8 cellular contexts compared by ENCODE assay signal in the genomic region with DNA sequence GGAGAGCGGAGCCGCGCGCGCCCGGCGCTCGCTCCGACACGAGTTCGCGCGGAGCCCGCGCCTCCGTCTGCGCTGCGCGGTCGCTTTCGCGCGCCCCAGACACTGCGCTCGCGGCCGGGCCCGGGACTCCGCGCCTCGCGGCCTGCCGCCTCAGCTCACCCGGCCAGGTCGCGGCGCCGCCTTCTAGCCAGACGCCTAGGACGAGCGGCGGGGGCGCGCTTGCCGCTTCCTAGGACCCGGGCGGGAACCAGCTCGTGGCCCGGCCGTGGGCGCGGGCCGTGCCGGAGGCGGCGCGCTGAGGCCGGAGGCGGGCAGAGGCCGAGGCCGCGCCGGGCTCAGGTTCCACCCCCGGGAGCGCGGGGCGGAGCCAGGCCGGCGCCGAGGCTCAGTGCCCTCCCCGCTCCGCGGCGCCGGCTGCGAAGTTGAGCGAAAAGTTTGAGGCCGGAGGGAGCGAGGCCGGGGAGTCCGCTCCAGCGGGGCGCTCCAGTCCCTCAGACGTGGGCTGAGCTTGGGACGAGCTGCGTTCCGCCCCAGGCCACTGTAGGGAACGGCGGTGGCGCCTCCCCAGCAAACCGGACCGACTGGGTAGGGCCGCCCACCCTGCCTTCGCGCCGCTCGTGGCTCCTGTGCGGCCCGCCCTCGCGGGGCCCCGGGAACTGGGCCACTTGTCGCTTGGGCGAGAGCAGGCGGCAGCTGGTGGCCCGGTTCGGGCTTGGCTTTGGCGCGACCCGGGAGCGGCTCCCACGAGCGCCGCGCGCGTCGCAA. TPM values are rescaled to one million over a fixed set of nuclear protein-coding genes. Genes with fewer than 3 reads are reported as not detected.
DNase-seq lines count a peak whose midpoint lies in the region; ATAC-seq, FAIRE-seq and TF ChIP-seq lines count a peak whose summit lies in the region.

A gene with protein sequence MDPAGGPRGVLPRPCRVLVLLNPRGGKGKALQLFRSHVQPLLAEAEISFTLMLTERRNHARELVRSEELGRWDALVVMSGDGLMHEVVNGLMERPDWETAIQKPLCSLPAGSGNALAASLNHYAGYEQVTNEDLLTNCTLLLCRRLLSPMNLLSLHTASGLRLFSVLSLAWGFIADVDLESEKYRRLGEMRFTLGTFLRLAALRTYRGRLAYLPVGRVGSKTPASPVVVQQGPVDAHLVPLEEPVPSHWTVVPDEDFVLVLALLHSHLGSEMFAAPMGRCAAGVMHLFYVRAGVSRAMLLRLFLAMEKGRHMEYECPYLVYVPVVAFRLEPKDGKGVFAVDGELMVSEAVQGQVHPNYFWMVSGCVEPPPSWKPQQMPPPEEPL (plus strand): TSS at position 388 of the 765 bp plus-strand sequence. CDS start 1,036 bp downstream, outside the sequence.

- H4K20me1 ChIP-seq in osteoblast (ENCODE audit: insufficient read depth, low read length), result peaks cover 30% of the 10 kb centered on the region

- H2AFZ ChIP-seq in osteoblast (ENCODE audit: low read length), result peak within 1 kb of the TSS; percentile 56

- peaks cover 36% of the 10 kb centered on the region for H3K79me2 ChIP-seq in osteoblast (ENCODE audit: insufficient read depth, low read length)

- H3K27ac ChIP-seq in Peyer's patch (peak within 1 kb of the TSS; percentile 60 to 79 (median 72)), osteoblast (ENCODE audit: low read depth, low read length) (peak within 1 kb of the TSS; percentile 97), tibial nerve (peak within 1 kb of the TSS; percentile 21 to 95 (median 84))

- TF ChIP-seq EP300 in tibial nerve (IDR thresholded peaks at IDR 0.05), result peak in 1 of 2 donors; percentile 58

- H3K9me3 ChIP-seq in Peyer's patch (no peaks in the 10 kb centered on the region), osteoblast (ENCODE audit: low read depth, low read length) (no peaks in the 10 kb centered on the region), tibial nerve (no peaks in the 10 kb centered on the region)

- H3K4me1 ChIP-seq in Peyer's patch (peaks cover 3 to 41% (median 20%) of the 10 kb centered on the region in 4 donors), osteoblast (ENCODE audit: insufficient read depth, low read length) (peaks cover 35% of the 10 kb centered on the region), tibial nerve (peaks cover 0 to 72% (median 29%) of the 10 kb centered on the region in 4 donors)

- H3K36me3 ChIP-seq in Peyer's patch (no peaks in the 10 kb centered on the region), osteoblast (ENCODE audit: insufficient read depth, low read length) (peaks cover 21% of the 10 kb centered on the region), tibial nerve (peaks cover 0 to 24% (median 0%) of the 10 kb centered on the region in 3 donors)

- no peak for FAIRE-seq in frontal cortex (lab: Jason Lieb, UNC)

- H3K4me2 ChIP-seq in osteoblast (ENCODE audit: insufficient read depth, low read length), result peak within 1 kb of the TSS; percentile 88

- ATAC-seq in GM18517 (IDR thresholded peaks at IDR 0.05; ENCODE audit: unreplicated experiment) (peak; percentile 52), HG03175 (IDR thresholded peaks at IDR 0.05; ENCODE audit: unreplicated experiment) (peak; percentile 59)

- DNase-seq in A172 (ENCODE audit: low spot score) (peak; percentile 33), Peyer's patch (peak; percentile 40 to 83 (median 81)), frontal cortex (ENCODE audit: low spot score in 2 of 2) (peak; percentile 79 to 82), osteoblast (ENCODE audit: insufficient read length, low spot score, missing footprints) (peak; percentile 99), tibial nerve (ENCODE audit: low spot score in 2 of 2) (peak; percentile 26 to 42)
- DNase-seq in activated naive CD4-positive, alpha-beta T cell treated with Interleukin-2 at 50 U/mL for 16 hours, result peak; percentile 71

- TF ChIP-seq POLR2A in Peyer's patch (IDR thresholded peaks at IDR 0.05), result no peak
- peak; percentile 40 to 46 for TF ChIP-seq POLR2A in tibial nerve (IDR thresholded peaks at IDR 0.05)

- no peaks in the 10 kb centered on the region for H3K27me3 ChIP-seq in Peyer's patch
- H3K27me3 ChIP-seq in osteoblast (ENCODE audit: insufficient read depth, low read length), result no peaks in the 10 kb centered on the region
- no peaks in the 10 kb centered on the region for H3K27me3 ChIP-seq in tibial nerve

- WGBS in tibial nerve, 2 donors, result 0% methylated on average over 45 of the region's 118 CpGs; no CpG with 5 or more reads in 1 of the 2 donors

- H3K4me3 ChIP-seq in Peyer's patch, result peak within 1 kb of the TSS; percentile 50 to 76 (median 67)
- peak within 1 kb of the TSS; percentile 90 for H3K4me3 ChIP-seq in osteoblast (ENCODE audit: insufficient read depth, low read length)
- peak within 1 kb of the TSS; percentile 60 to 93 (median 68) for H3K4me3 ChIP-seq in tibial nerve

- no peak for TF ChIP-seq CTCF in Peyer's patch (IDR thresholded peaks at IDR 0.05)
- no peak for TF ChIP-seq CTCF in osteoblast (IDR thresholded peaks at IDR 0.05; ENCODE audit: extremely low read depth, low read depth, low read length)
- TF ChIP-seq CTCF in tibial nerve (IDR thresholded peaks at IDR 0.05), result peak in 1 of 5 experiments; percentile 6

RNA-seq across cellular contexts. Expression of the gene that starts here (rescaled TPM):
- 31.6 and 38.1 TPM in 2 replicates for total RNA-seq in A172 (2014; rRNA removed; shearing (Covaris generic))
- total RNA-seq in Peyer's patch (1 to 10 TPM in 3 of 4 donors, under 1 TPM in 1; 0.53 to 5.9 (median 3.8) TPM), frontal cortex (1.6 TPM), osteoblast (112 and 142 TPM in 2 replicates), tibial nerve (10 to 100 TPM; 16.7 to 50.1 (median 27.8) TPM)

Comparison
In these comparisons a context has a peak if more than half of its experiments do, and no peak if none do; other contexts are left out.
1. Peak in every context shown above with its lines: DNase-seq, ATAC-seq, H3K4me3 ChIP-seq and H3K27ac ChIP-seq.
2. DNase-seq: peak in every context shown above with its lines; median percentile 99 in osteoblast; 81 in Peyer's patch; 80 in frontal cortex; 71 in activated naive CD4-positive, alpha-beta T cell treated with Interleukin-2 at 50 U/mL for 16 hours; 34 in tibial nerve; 33 in A172.
3. POLR2A ChIP-seq: peak in tibial nerve (2 of 2); none in Peyer's patch (0 of 2).